23 cellular contexts compared by ENCODE assay signal in genomic region chrX:6898371-6898770, GRCh38.
DNase-seq lines count a peak whose midpoint lies in the region; ATAC-seq, FAIRE-seq and TF ChIP-seq lines count a peak whose summit lies in the region.
"Had no signal": no experiment of that assay in that cellular context is flagged by ENCODE, and none has a peak within 500 bp of the region (broad histone marks: within the 10 kb centered on the region; RNA-seq: fewer than 3 reads in every experiment).

No MANE protein-coding gene starts in this region.

- no peaks in the 10 kb centered on the region for H3K79me2 ChIP-seq in astrocyte (ENCODE audit: insufficient read depth, low read length)

- DNase-seq in cardiac muscle cell (ENCODE audit: low read depth in 1 of 2, low spot score in 1 of 2), result peak in 1 of 2 donors; percentile 24
- no peak for DNase-seq in Right ventricle myocardium inferior (ENCODE audit: missing footprints)
- DNase-seq in astrocyte (ENCODE audit: low read depth), result no peak
- no peak for DNase-seq in kidney
- DNase-seq in right lobe of liver, result peak; percentile 50 to 70 (median 69)
- DNase-seq in NCI-H226, result no peak
- DNase-seq in HTR-8/SVneo (ENCODE audit: insufficient read length, low spot score), result no peak
- DNase-seq: AML-193; Caco-2; Calu3; CD4-positive, alpha-beta T cell; CD8-positive, alpha-beta T cell; DMS79 treated with DMSO at 0.1 percent for 48 hours; GF-D8 had no signal

- no peaks in the 10 kb centered on the region for H3K27me3 ChIP-seq in cardiac muscle cell
- no peaks in the 10 kb centered on the region for H3K27me3 ChIP-seq in astrocyte (ENCODE audit: insufficient read depth, low read length)
- H3K27me3 ChIP-seq in right lobe of liver, result no peaks in the 10 kb centered on the region
- H3K27me3 ChIP-seq: BLaER1 treated with 17β-estradiol and CSF1 and Interleukin-3, amounts not matched to agents 10 nM and 100 nM had no signal

- no peak for TF ChIP-seq POLR2A in right lobe of liver (IDR thresholded peaks at IDR 0.05)

- H3K27ac Mint-ChIP-seq in astrocyte (ENCODE audit: unreplicated experiment), result no peak overlapping the region
- H3K27ac Mint-ChIP-seq: B cell; CD4-positive, alpha-beta T cell; CD8-positive, alpha-beta T cell had no signal

- 24% methylated on average over 3 of the region's 3 CpGs for WGBS in right lobe of liver (ENCODE audit: insufficient coverage, low coverage, low lambda C conversion rate, missing lambda C conversion rate)

- no peaks in the 10 kb centered on the region for H3K4me1 Mint-ChIP-seq in astrocyte (ENCODE audit: low read depth, unreplicated experiment)
- H3K4me1 Mint-ChIP-seq: B cell had no signal

- no peaks in the 10 kb centered on the region for H3K27me3 Mint-ChIP-seq in astrocyte (ENCODE audit: low read depth, unreplicated experiment)
- H3K27me3 Mint-ChIP-seq: B cell; CD4-positive, alpha-beta T cell had no signal

- no peaks in the 10 kb centered on the region for H3K36me3 Mint-ChIP-seq in astrocyte (ENCODE audit: low read depth, unreplicated experiment)
- H3K36me3 Mint-ChIP-seq: CD8-positive, alpha-beta T cell had no signal

- TF ChIP-seq CTCF in cardiac muscle cell (IDR thresholded peaks at IDR 0.05; ENCODE audit: low read depth, low read length) (no peak), astrocyte (IDR thresholded peaks at IDR 0.05; ENCODE audit: insufficient read depth, low read depth, low read length) (no peak), kidney (IDR thresholded peaks at IDR 0.05; ENCODE audit: borderline replicate concordance, extremely low read depth, insufficient read depth) (no peak), right lobe of liver (IDR thresholded peaks at IDR 0.05) (no peak)

- peaks cover 18% of the 10 kb centered on the region for H3K4me1 ChIP-seq in cardiac muscle cell (ENCODE audit: low read depth)
- no peaks in the 10 kb centered on the region for H3K4me1 ChIP-seq in astrocyte (ENCODE audit: insufficient read depth, low read length)
- peaks cover 0 to 17% of the 10 kb centered on the region in 2 donors for H3K4me1 ChIP-seq in kidney (ENCODE audit: control insufficient read depth in 1 of 2, insufficient read depth in 1 of 2, low read depth in 1 of 2, low read length in 2 of 2)
- H3K4me1 ChIP-seq in right lobe of liver, result peaks cover 0 to 37% (median 10%) of the 10 kb centered on the region in 4 donors
- H3K4me1 ChIP-seq: A549, Caco-2 had no signal

- no peaks in the 10 kb centered on the region for H4K20me1 ChIP-seq in astrocyte (ENCODE audit: insufficient read depth, low read length)
- H4K20me1 ChIP-seq: BLaER1 treated with 17β-estradiol and CSF1 and Interleukin-3, amounts not matched to agents 10 nM and 100 nM had no signal

- no peak overlapping the region for H3K4me3 Mint-ChIP-seq in astrocyte (ENCODE audit: unreplicated experiment)
- H3K4me3 Mint-ChIP-seq: B cell; CD4-positive, alpha-beta T cell; CD8-positive, alpha-beta T cell had no signal

- no peak overlapping the region for H2AFZ ChIP-seq in astrocyte (ENCODE audit: low read depth, low read length)

- H3K36me3 ChIP-seq in cardiac muscle cell (no peaks in the 10 kb centered on the region), astrocyte (ENCODE audit: insufficient read depth, low read length) (no peaks in the 10 kb centered on the region), kidney (ENCODE audit: control insufficient read depth in 1 of 2, insufficient read depth in 2 of 2, low read length in 2 of 2) (no peaks in the 10 kb centered on the region), right lobe of liver (no peaks in the 10 kb centered on the region)
- H3K36me3 ChIP-seq: BLaER1 treated with 17β-estradiol and CSF1 and Interleukin-3, amounts not matched to agents 10 nM and 100 nM had no signal

- H3K9me3 Mint-ChIP-seq in astrocyte (ENCODE audit: unreplicated experiment), result no peaks in the 10 kb centered on the region
- H3K9me3 Mint-ChIP-seq: CD4-positive, alpha-beta T cell; CD8-positive, alpha-beta T cell had no signal

- H3K27ac ChIP-seq in cardiac muscle cell, result peak overlapping the region; percentile 61
- no peak overlapping the region for H3K27ac ChIP-seq in astrocyte (ENCODE audit: low read depth, low read length)
- no peak overlapping the region for H3K27ac ChIP-seq in kidney (ENCODE audit: low read depth in 2 of 2, low read length in 2 of 2)
- H3K27ac ChIP-seq in right lobe of liver, result peak overlapping the region in 2 of 3 donors; percentile 19 to 76
- H3K27ac ChIP-seq: 22Rv1; A549; BLaER1 treated with 17β-estradiol and CSF1 and Interleukin-3, amounts not matched to agents 10 nM and 100 nM; C4-2B had no signal

- no peak overlapping the region for H3K4me2 ChIP-seq in astrocyte (ENCODE audit: low read length)
- H3K4me2 ChIP-seq: A549; BLaER1 treated with 17β-estradiol and CSF1 and Interleukin-3, amounts not matched to agents 10 nM and 100 nM had no signal

- H3K9me3 ChIP-seq in cardiac muscle cell (ENCODE audit: low read depth) (no peaks in the 10 kb centered on the region), astrocyte (ENCODE audit: insufficient read depth, low read depth, low read length) (no peaks in the 10 kb centered on the region), kidney (ENCODE audit: control insufficient read depth in 1 of 2, low read length in 2 of 2) (no peaks in the 10 kb centered on the region), right lobe of liver (no peaks in the 10 kb centered on the region)
- H3K9me3 ChIP-seq: A549; BLaER1 treated with 17β-estradiol and CSF1 and Interleukin-3, amounts not matched to agents 10 nM and 100 nM; Caco-2 had no signal

- FAIRE-seq in astrocyte (lab: Jason Lieb, UNC) (peak; percentile 41), kidney (lab: Jason Lieb, UNC) (peak; percentile 88), HTR-8/SVneo (lab: Jason Lieb, UNC) (no peak)
- FAIRE-seq: D721Med, G401.6, GM12891, GM19239 had no signal

- intact Hi-C loops in Right ventricle myocardium inferior (cut with DNase I), result no loop called here
- intact Hi-C loops in kidney (cut with DNase I), result no loop called here
- intact Hi-C loops in right lobe of liver (cut with DNase I), result no loop called here

- H3K4me3 ChIP-seq in cardiac muscle cell (no peak overlapping the region), astrocyte (ENCODE audit: insufficient read depth, low read depth, low read length) (no peak overlapping the region), kidney (ENCODE audit: low read length in 2 of 2) (no peak overlapping the region), right lobe of liver (no peak overlapping the region)
- H3K4me3 ChIP-seq: A549; BLaER1 treated with 17β-estradiol and CSF1 and Interleukin-3, amounts not matched to agents 10 nM and 100 nM had no signal

- no peak for ATAC-seq in Right ventricle myocardium inferior
- peak; percentile 89 to 98 (median 90) for ATAC-seq in right lobe of liver
- ATAC-seq: A549; CD8-positive, alpha-beta T cell had no signal

- no peak overlapping the region for H3K9ac ChIP-seq in astrocyte (ENCODE audit: low read length)
- no peak overlapping the region for H3K9ac ChIP-seq in kidney (ENCODE audit: low read length in 2 of 2)
- H3K9ac ChIP-seq: BLaER1 treated with 17β-estradiol and CSF1 and Interleukin-3, amounts not matched to agents 10 nM and 100 nM had no signal

Comparison
In these comparisons a context has a peak if more than half of its experiments do, and no peak if none do; other contexts are left out.
1. DNase-seq: peak in right lobe of liver (3 of 3); none in Right ventricle myocardium inferior (single experiment), astrocyte (single experiment), kidney (single experiment), NCI-H226 (single experiment) and HTR-8/SVneo (single experiment).
2. H3K27ac ChIP-seq: peak in cardiac muscle cell (single experiment) and right lobe of liver (2 of 3); none in astrocyte (single experiment) and kidney (0 of 2).